Comparison of ENCODE assay signal across 7 cellular contexts in genomic region chr4:170037481-170037880, GRCh38.
"Had no signal": no experiment of that assay in that cellular context is flagged by ENCODE, and none has a peak within 500 bp of the region (broad histone marks: within the 10 kb centered on the region; RNA-seq: fewer than 3 reads in every experiment).

No MANE protein-coding gene starts in this region.

- H3K4me1 Mint-ChIP-seq: IgD-negative memory B cell had no signal

- H3K27ac Mint-ChIP-seq: GM23338, H9, IgD-negative memory B cell had no signal

- H3K4me3 Mint-ChIP-seq: GM23338, H9, IgD-negative memory B cell had no signal

- DNase-seq: H9, HCEC 1CT, KBM-7 had no signal

- H3K27ac ChIP-seq: HL-60, KMS-11 had no signal

- ATAC-seq: GM23338 had no signal

- H3K4me3 ChIP-seq: GM23338 had no signal

- H3K36me3 Mint-ChIP-seq: IgD-negative memory B cell had no signal

- H3K9me3 Mint-ChIP-seq: GM23338, H9, IgD-negative memory B cell had no signal
